ENCODE assay signal across 20 cellular contexts in genomic region chr10:76887223-76888010, GRCh38.
"Had no signal": no experiment of that assay in that cellular context is flagged by ENCODE, and none has a peak within 500 bp of the region (broad histone marks: within the 10 kb centered on the region; RNA-seq: fewer than 3 reads in every experiment).

No MANE protein-coding gene starts in this region.

- H3K9ac ChIP-seq: neural progenitor cell had no signal

- H3K4me3 ChIP-seq: ascending aorta, gastrocnemius medialis, heart left ventricle, left lung, neural progenitor cell, ovary, stomach had no signal

- ATAC-seq: activated T-cell treated with anti-CD3 and anti-CD28 coated beads, Interleukin-2, amount 50 U/mL, for 72 hours; gastrocnemius medialis; left lung; sciatic nerve; stimulated activated effector memory CD8-positive, alpha-beta T cell treated with anti-CD3 and anti-CD28 coated beads, Interleukin-12 subunit alpha, Interleukin-12 subunit beta, amount 100 ng/mL, for 72 hours had no signal

- H2AFZ ChIP-seq: neural progenitor cell had no signal

- H3K4me3 Mint-ChIP-seq: activated naive CD4-positive, alpha-beta T cell treated with anti-CD3 and anti-CD28 coated beads, Interleukin-2, amount 50 U/mL, for 24 hours; activated T-cell treated with anti-CD3 and anti-CD28 coated beads, Interleukin-2, amount 50 U/mL, for 72 hours; neural progenitor cell; stimulated activated effector memory CD8-positive, alpha-beta T cell treated with anti-CD3 and anti-CD28 coated beads, Interleukin-12 subunit alpha, Interleukin-12 subunit beta, amount 100 ng/mL, for 72 hours; T-helper 1 cell treated with Interleukin-12 subunit alpha and Interleukin-12 subunit beta and Interleukin-4 antibody, amounts not matched to agents 30 μg/mL and 1 μg/mL, for 36 hours had no signal

- H3K9me3 Mint-ChIP-seq: activated naive CD4-positive, alpha-beta T cell treated with anti-CD3 and anti-CD28 coated beads, Interleukin-2, amount 50 U/mL, for 24 hours; activated T-cell treated with anti-CD3 and anti-CD28 coated beads, Interleukin-2, amount 50 U/mL, for 72 hours; neural progenitor cell; T-helper 1 cell treated with Interleukin-12 subunit alpha and Interleukin-12 subunit beta and Interleukin-4 antibody, amounts not matched to agents 30 μg/mL and 1 μg/mL, for 36 hours had no signal

- H3K9me3 ChIP-seq: ascending aorta, gastrocnemius medialis, heart left ventricle, left lung, ovary, stomach had no signal

- H3K36me3 Mint-ChIP-seq: activated naive CD4-positive, alpha-beta T cell treated with anti-CD3 and anti-CD28 coated beads, Interleukin-2, amount 50 U/mL, for 24 hours; neural progenitor cell; stimulated activated effector memory CD8-positive, alpha-beta T cell treated with anti-CD3 and anti-CD28 coated beads, Interleukin-12 subunit alpha, Interleukin-12 subunit beta, amount 100 ng/mL, for 72 hours had no signal

- H3K4me2 ChIP-seq: neural progenitor cell had no signal

- H3K27me3 ChIP-seq: ascending aorta, gastrocnemius medialis, heart left ventricle, left lung, neural progenitor cell, ovary, stomach had no signal

- DNase-seq: activated CD4-positive, CD25-positive, alpha-beta regulatory T cell treated with anti-CD3 and anti-CD28 coated beads, Interleukin-2, amount 50 U/mL, for 72 hours; activated effector memory CD4-positive, alpha-beta T cell treated with anti-CD3 and anti-CD28 coated beads, Interleukin-2, amount 50 U/mL, for 16 hours; activated T-cell treated with anti-CD3 and anti-CD28 coated beads, Interleukin-2, amount 50 U/mL, for 72 hours; cerebellar nuclear complex; effector CD4-positive, alpha-beta T cell; gastrocnemius medialis; heart left ventricle; left lung; mammary epithelial cell; midbrain; ovary; stimulated activated CD4-positive, alpha-beta T cell treated with anti-CD3 and anti-CD28 coated beads, Interleukin-4, amount 100 ng/mL, for 24 hours; stomach; trophoblast cell had no signal

- H3K27ac Mint-ChIP-seq: activated naive CD4-positive, alpha-beta T cell treated with anti-CD3 and anti-CD28 coated beads, Interleukin-2, amount 50 U/mL, for 24 hours; activated T-cell treated with anti-CD3 and anti-CD28 coated beads, Interleukin-2, amount 50 U/mL, for 72 hours; neural progenitor cell; stimulated activated effector memory CD8-positive, alpha-beta T cell treated with anti-CD3 and anti-CD28 coated beads, Interleukin-12 subunit alpha, Interleukin-12 subunit beta, amount 100 ng/mL, for 72 hours; T-helper 1 cell treated with Interleukin-12 subunit alpha and Interleukin-12 subunit beta and Interleukin-4 antibody, amounts not matched to agents 30 μg/mL and 1 μg/mL, for 36 hours had no signal

- H3K27ac ChIP-seq: ascending aorta, gastrocnemius medialis, left lung, neural progenitor cell, ovary had no signal

- H3K4me1 ChIP-seq: gastrocnemius medialis had no signal

- H3K36me3 ChIP-seq: heart left ventricle, left lung, neural progenitor cell, ovary had no signal

- H3K4me1 Mint-ChIP-seq: activated naive CD4-positive, alpha-beta T cell treated with anti-CD3 and anti-CD28 coated beads, Interleukin-2, amount 50 U/mL, for 24 hours had no signal
